Comparison of ENCODE assay signal across 18 cellular contexts in genomic region chr7:72976434-72976833, GRCh38. TPM values are rescaled to one million over a fixed set of nuclear protein-coding genes. Genes with fewer than 3 reads are reported as not detected.
"Had no signal": no experiment of that assay in that cellular context is flagged by ENCODE, and none has a peak within 500 bp of the region (broad histone marks: within the 10 kb centered on the region; RNA-seq: fewer than 3 reads in every experiment).

No MANE protein-coding gene starts in this region.

RNA-seq across cellular contexts. Expression of gene TRIM74, which starts 7.2 kb away (rescaled TPM):
- total RNA-seq: left ventricle myocardium inferior, osteoblast, thoracic aorta, urinary bladder, vagina had no signal

RNA-seq across cellular contexts. Expression of gene SPDYE8, which starts 53.1 kb away (rescaled TPM):
- total RNA-seq: heart right ventricle; left colon; left ventricle myocardium inferior; lower lobe of right lung; mammary epithelial cell; mucosa of gallbladder; naive thymus-derived CD8-positive, alpha-beta T cell; neural crest cell; osteoblast; posterior vena cava; psoas muscle; right lobe of liver; spleen; thoracic aorta; urinary bladder; vagina had no signal
- polyA plus RNA-seq: heart right ventricle, mammary epithelial cell, psoas muscle, small intestine, spleen, stomach, urinary bladder had no signal
